1 cellular context compared by ENCODE assay signal in the genomic region with DNA sequence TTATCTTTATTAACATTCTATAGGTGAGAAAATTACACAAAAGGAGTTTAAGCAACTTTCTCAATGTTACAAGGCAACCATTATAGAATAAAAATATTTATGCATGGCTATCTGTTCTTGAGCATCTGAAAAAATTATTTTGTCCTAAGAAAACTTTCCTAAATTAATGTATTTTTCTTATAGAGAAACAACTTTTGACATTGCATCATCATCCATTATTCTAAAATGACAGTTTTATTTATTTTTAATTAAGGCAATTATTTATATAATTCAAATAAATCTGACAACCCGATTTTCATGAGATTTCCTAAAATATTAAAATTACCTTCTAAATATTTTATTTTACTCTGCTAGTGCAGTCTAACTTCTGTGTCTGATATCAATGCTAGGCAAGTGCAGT.
TF ChIP-seq lines count a peak whose summit lies in the region.

No MANE protein-coding gene starts in this region.

TF ChIP-seq in K562, 482 proteins besides CTCF, POLR2A, EP300 and RAD21 (continued from another document):
- TF ChIP-seq CBX3 (IDR thresholded peaks at IDR 0.05; ENCODE audit: borderline replicate concordance in 1 of 2, low read length in 2 of 2) (no peak), MCM7 (IDR thresholded peaks at IDR 0.05) (no peak), ZNF347 (CRISPR knock-in tag; IDR thresholded peaks at IDR 0.05; ENCODE audit: low read depth) (no peak)
